14 cellular contexts compared by ENCODE assay signal in genomic region chr10:97709746-97710078, GRCh38. TPM values are rescaled to one million over a fixed set of nuclear protein-coding genes. Genes with fewer than 3 reads are reported as not detected.
DNase-seq lines count a peak whose midpoint lies in the region; ATAC-seq and TF ChIP-seq lines count a peak whose summit lies in the region.
"Had no signal": no experiment of that assay in that cellular context is flagged by ENCODE, and none has a peak within 500 bp of the region (broad histone marks: within the 10 kb centered on the region; RNA-seq: fewer than 3 reads in every experiment).

No MANE protein-coding gene starts in this region.

- no peak for ATAC-seq in Panc1
- ATAC-seq in GM19035 (IDR thresholded peaks at IDR 0.05; ENCODE audit: unreplicated experiment), result no peak
- ATAC-seq: naive thymus-derived CD8-positive, alpha-beta T cell; T-helper 17 cell had no signal

- no peak overlapping the region for H3K27ac ChIP-seq in Panc1 (ENCODE audit: low read length)
- peak overlapping the region; percentile 38 to 41 for H3K27ac ChIP-seq in mucosa of rectum (ENCODE audit: low read depth in 2 of 2, low read length in 2 of 2)
- H3K27ac ChIP-seq in transverse colon, result peak overlapping the region; percentile 31 to 67 (median 66)
- H3K27ac ChIP-seq: SJCRH30, WERI-Rb-1 had no signal

- 21 to 60% methylated on average over 1 to 4 of the region's 4 CpGs for WGBS in transverse colon (ENCODE audit: low coverage in 1 of 2), 2 donors

- no peaks in the 10 kb centered on the region for H3K9me3 ChIP-seq in Panc1 (ENCODE audit: control insufficient read depth, insufficient read depth, low read depth, low read length)
- H3K9me3 ChIP-seq in mucosa of rectum (ENCODE audit: control insufficient read depth in 2 of 2, low read length in 2 of 2), result no peaks in the 10 kb centered on the region
- H3K9me3 ChIP-seq in transverse colon, result no peaks in the 10 kb centered on the region

- in situ Hi-C loops in Panc1 (cut with HindIII; ENCODE audit: low pct_unique_long_range_greater_than_20kb, low sequenced_read_pairs), result no loop called here
- in situ Hi-C loops in transverse colon (cut with MboI; ENCODE audit: low pct_ligation_motif_present in 1 of 4, low pct_unique_long_range_greater_than_20kb in 1 of 4, low sequenced_read_pairs in 3 of 4), result no loop called here

- TF ChIP-seq CTCF in Panc1 (IDR thresholded peaks at IDR 0.05) (peak; percentile 49; the same call in 1 of the 2 replicates), transverse colon (IDR thresholded peaks at IDR 0.05) (no peak)

- H3K4me1 ChIP-seq in Panc1 (ENCODE audit: control insufficient read depth, insufficient read depth, low read length), result 0 out of 2 replicates have a peak, but pooled peaks cover 4% of the 10 kb centered on the region
- peaks cover 12% of the 10 kb centered on the region in 2 donors for H3K4me1 ChIP-seq in mucosa of rectum (ENCODE audit: control insufficient read depth in 2 of 2, insufficient read depth in 2 of 2, low read length in 2 of 2)
- H3K4me1 ChIP-seq in transverse colon, result peaks cover 8 to 35% (median 18%) of the 10 kb centered on the region in 4 donors
- H3K4me1 ChIP-seq: SJCRH30 had no signal

- H3K9ac ChIP-seq in mucosa of rectum (ENCODE audit: low read depth in 1 of 2, low read length in 2 of 2), result peak overlapping the region in 1 of 2 donors; percentile 26

- no TSS peak for BruUV-seq in Panc1 (replicated peaks; lab: Mats Ljungman, UMichigan)

- CTCF ChIA-PET in Panc1 (lab: Charles Lee), result interaction anchor here (0.7 to 1.5 kb wide), 6 partner anchors 14 to 26 kb away, joined by 3 to 7 read pairs (median 3); partner anchors contain the start of gene AVPI1

- DNase-seq in H7 (peak; percentile 24), Panc1 (ENCODE audit: low read depth, low spot score) (no peak), transverse colon (no peak), SK-N-DZ (ENCODE audit: low spot score) (no peak), DMS153 (lab: John Stamatoyannopoulos, UW) (no peak)
- DNase-seq: GOT3, mammary epithelial cell, NCI-H526 treated with DMSO at 0.1 percent for 48 hours had no signal

- H3K27me3 ChIP-seq in H7 (ENCODE audit: control insufficient read depth, insufficient read depth, low read length), result no peaks in the 10 kb centered on the region
- no peaks in the 10 kb centered on the region for H3K27me3 ChIP-seq in Panc1 (ENCODE audit: control insufficient read depth, insufficient read depth, low read length)
- H3K27me3 ChIP-seq in mucosa of rectum (ENCODE audit: control insufficient read depth in 2 of 2, insufficient read depth in 2 of 2, low read length in 2 of 2), result no peaks in the 10 kb centered on the region
- H3K27me3 ChIP-seq in transverse colon, result no peaks in the 10 kb centered on the region
- H3K27me3 ChIP-seq: SJCRH30 had no signal

- POLR2A ChIA-PET in Panc1 (lab: Charles Lee), result no interaction called here

- intact Hi-C loops in Panc1 (cut with micrococcal nuclease; ENCODE audit: unreplicated experiment), result loop anchor here (1.0 kb wide), 1 partner anchor 22 kb away; no protein-coding TSS in a partner anchor
- intact Hi-C loops in transverse colon (cut with DNase I; ENCODE audit: low total_unique reads), result no loop called here

- TF ChIP-seq EP300 in transverse colon (IDR thresholded peaks at IDR 0.05; ENCODE audit: low read depth), result no peak

- no peak for TF ChIP-seq POLR2A in transverse colon (IDR thresholded peaks at IDR 0.05)

- H3K36me3 ChIP-seq in H7 (replicated peaks; ENCODE audit: control insufficient read depth, insufficient read depth, low read length) (no peaks in the 10 kb centered on the region), Panc1 (ENCODE audit: control insufficient read depth, insufficient read depth, low read length) (no peaks in the 10 kb centered on the region), mucosa of rectum (ENCODE audit: control insufficient read depth in 2 of 2, insufficient read depth in 2 of 2, low read length in 2 of 2) (no peaks in the 10 kb centered on the region), transverse colon (no peaks in the 10 kb centered on the region)
- H3K36me3 ChIP-seq: SJCRH30, WERI-Rb-1 had no signal

- H3K4me3 ChIP-seq in H7 (ENCODE audit: insufficient read depth, low read depth, low read length), result no peak overlapping the region
- H3K4me3 ChIP-seq in Panc1 (ENCODE audit: low read depth in 2 of 2, low read length in 2 of 2), result no peak overlapping the region
- H3K4me3 ChIP-seq in mucosa of rectum (ENCODE audit: low read length in 2 of 2), result no peak overlapping the region
- H3K4me3 ChIP-seq in transverse colon, result no peak overlapping the region
- H3K4me3 ChIP-seq: SJCRH30 had no signal

RNA-seq across cellular contexts. Expression of gene MARVELD1, which starts 3.8 kb away (rescaled TPM):
- 18.7 and 21.2 TPM in 2 replicates for total RNA-seq in H7 (2014; rRNA removed; shearing (Covaris generic))
- total RNA-seq in Panc1 (2021; ENCODE audit: unreplicated experiment), result 53.1 TPM
- 58.1 TPM for polyA plus RNA-seq in Panc1 (2012; ENCODE audit: insufficient read length)
- total RNA-seq in transverse colon, result 10 to 100 TPM in 2 of 4 donors, 1 to 10 TPM in 2; 5.6 to 24.6 (median 13.6) TPM
- 55.7 and 55.8 TPM in 2 replicates for polyA plus RNA-seq in SK-N-DZ (2014; cell fraction: cytosol; rRNA removed)
- 24.1 and 40.1 TPM in 2 replicates for polyA plus RNA-seq in SK-N-DZ (2014; cell fraction: nucleus; rRNA removed)

RNA-seq across cellular contexts. Expression of gene AVPI1, which starts 22.7 kb away (rescaled TPM):
- 10.6 and 13.6 TPM in 2 replicates for total RNA-seq in H7 (2014; rRNA removed; shearing (Covaris generic))
- total RNA-seq in Panc1 (2021; ENCODE audit: unreplicated experiment) (8.0 TPM), transverse colon (10 to 100 TPM; 24.3 to 79.3 (median 47.9) TPM)
- polyA plus RNA-seq in Panc1 (2012; ENCODE audit: insufficient read length), result 7.8 TPM
- 8.0 and 9.5 TPM in 2 replicates for polyA plus RNA-seq in SK-N-DZ (2014; cell fraction: cytosol; rRNA removed)
- polyA plus RNA-seq in SK-N-DZ (2014; cell fraction: nucleus; rRNA removed), result 6.8 and 8.0 TPM in 2 replicates

RNA-seq across cellular contexts. Expression of gene ZFYVE27, which starts 27.2 kb away (rescaled TPM):
- 19.2 and 21.8 TPM in 2 replicates for total RNA-seq in H7 (2014; rRNA removed; shearing (Covaris generic))
- total RNA-seq in Panc1 (2021; ENCODE audit: unreplicated experiment) (37.9 TPM), transverse colon (100 to 1,000 TPM in 1 of 4 donors, 10 to 100 TPM in 3; 46.4 to 102 (median 63.9) TPM)
- polyA plus RNA-seq in Panc1 (2012; ENCODE audit: insufficient read length), result 27.8 TPM
- polyA plus RNA-seq in SK-N-DZ (2014; cell fraction: cytosol; rRNA removed), result 61.0 and 63.6 TPM in 2 replicates
- 102 and 106 TPM in 2 replicates for polyA plus RNA-seq in SK-N-DZ (2014; cell fraction: nucleus; rRNA removed)
